In genomic region chrX:113802837-113803236, GRCh38 we compare ENCODE assay signal across 19 cellular contexts.
A peak's percentile ranks its signal among the peaks of the same experiment; 100 is the strongest.
DNase-seq lines count a peak whose midpoint lies in the region; TF ChIP-seq lines count a peak whose summit lies in the region.
"Had no signal": no experiment of that assay in that cellular context is flagged by ENCODE, and none has a peak within 500 bp of the region (broad histone marks: within the 10 kb centered on the region; RNA-seq: fewer than 3 reads in every experiment).

No MANE protein-coding gene starts in this region.

- no peak overlapping the region for H3K9ac ChIP-seq in smooth muscle cell (ENCODE audit: low read depth)
- H3K9ac ChIP-seq: BLaER1 treated with 17β-estradiol and CSF1 and Interleukin-3, amounts not matched to agents 10 nM and 100 nM had no signal

- H3K4me1 ChIP-seq in PC-9 (replicated peaks; ENCODE audit: insufficient read depth) (peaks cover 10% of the 10 kb centered on the region), hepatocyte (ENCODE audit: insufficient read depth) (peaks cover 6% of the 10 kb centered on the region), smooth muscle cell (ENCODE audit: low read depth) (peaks cover 10% of the 10 kb centered on the region), tibial nerve (no peaks in the 10 kb centered on the region)
- H3K4me1 ChIP-seq: BLaER1 treated with 17β-estradiol and CSF1 and Interleukin-3, amounts not matched to agents 10 nM and 100 nM had no signal

- TF ChIP-seq CTCF in PC-9 (conservative IDR thresholded peaks at IDR 0.05) (no peak), hepatocyte (IDR thresholded peaks at IDR 0.05; ENCODE audit: poor library complexity) (no peak), smooth muscle cell (IDR thresholded peaks at IDR 0.05; ENCODE audit: borderline replicate concordance, insufficient read depth, poor library complexity, severe bottlenecking) (no peak), tibial nerve (IDR thresholded peaks at IDR 0.05) (no peak)

- H4K20me1 ChIP-seq in PC-9 (ENCODE audit: insufficient read depth) = no peaks in the 10 kb centered on the region
- no peaks in the 10 kb centered on the region for H4K20me1 ChIP-seq in hepatocyte (ENCODE audit: insufficient read depth, poor library complexity, severe bottlenecking)
- no peaks in the 10 kb centered on the region for H4K20me1 ChIP-seq in smooth muscle cell (ENCODE audit: low read depth)
- H4K20me1 ChIP-seq: BLaER1 treated with 17β-estradiol and CSF1 and Interleukin-3, amounts not matched to agents 10 nM and 100 nM had no signal

- intact Hi-C loops in PC-9 (cut with micrococcal nuclease; ENCODE audit: unreplicated experiment) = no loop called here

- CTCF ChIA-PET in PC-9 (lab: Charles Lee) = no interaction called here

- H3K4me3 ChIP-seq in PC-9 = no peak overlapping the region
- no peak overlapping the region for H3K4me3 ChIP-seq in hepatocyte
- H3K4me3 ChIP-seq in smooth muscle cell = no peak overlapping the region
- no peak overlapping the region for H3K4me3 ChIP-seq in tibial nerve
- H3K4me3 ChIP-seq: BLaER1 treated with 17β-estradiol and CSF1 and Interleukin-3, amounts not matched to agents 10 nM and 100 nM; GM12878 had no signal

- no peak for TF ChIP-seq EP300 in tibial nerve (IDR thresholded peaks at IDR 0.05)

- WGBS in hepatocyte (ENCODE audit: low lambda C conversion rate, missing lambda C conversion rate) = 21% methylated on average over 4 of the region's 4 CpGs
- WGBS in smooth muscle cell (ENCODE audit: low lambda C conversion rate) = 29% methylated on average over 4 of the region's 4 CpGs
- WGBS in tibial nerve, 2 donors = 25 to 44% methylated on average over 4 of the region's 4 CpGs

- H3K79me2 ChIP-seq in PC-9 (ENCODE audit: low read depth) = no peaks in the 10 kb centered on the region
- H3K79me2 ChIP-seq in hepatocyte = no peaks in the 10 kb centered on the region
- no peaks in the 10 kb centered on the region for H3K79me2 ChIP-seq in smooth muscle cell (ENCODE audit: low read depth)

- no peaks in the 10 kb centered on the region for H3K27me3 ChIP-seq in PC-9 (ENCODE audit: insufficient read depth, low read depth)
- no peaks in the 10 kb centered on the region for H3K27me3 ChIP-seq in hepatocyte
- no peaks in the 10 kb centered on the region for H3K27me3 ChIP-seq in smooth muscle cell (ENCODE audit: low read depth)
- peaks cover 0 to 11% of the 10 kb centered on the region in 2 donors for H3K27me3 ChIP-seq in tibial nerve

- H3K4me2 ChIP-seq in PC-9 (peak overlapping the region; percentile 11; the same call in 1 of the 2 replicates), hepatocyte (peak overlapping the region; percentile 36), smooth muscle cell (peak overlapping the region; percentile 60)
- H3K4me2 ChIP-seq: BLaER1 treated with 17β-estradiol and CSF1 and Interleukin-3, amounts not matched to agents 10 nM and 100 nM had no signal

- no TSS peak for BruUV-seq in PC-9 (replicated peaks; lab: Mats Ljungman, UMichigan)

- H2AFZ ChIP-seq in PC-9 (no peak overlapping the region; the same call in 1 of the 2 replicates), hepatocyte (no peak overlapping the region), smooth muscle cell (ENCODE audit: low read depth) (peak overlapping the region; percentile 45)

- H3K9me3 ChIP-seq in PC-9 (ENCODE audit: insufficient read depth, low read depth) = no peaks in the 10 kb centered on the region
- H3K9me3 ChIP-seq in hepatocyte (ENCODE audit: low read depth) = no peaks in the 10 kb centered on the region
- no peaks in the 10 kb centered on the region for H3K9me3 ChIP-seq in smooth muscle cell (replicated peaks; ENCODE audit: low read depth)
- no peaks in the 10 kb centered on the region for H3K9me3 ChIP-seq in tibial nerve
- H3K9me3 ChIP-seq: BLaER1 treated with 17β-estradiol and CSF1 and Interleukin-3, amounts not matched to agents 10 nM and 100 nM had no signal

- no peaks in the 10 kb centered on the region for H3K36me3 ChIP-seq in PC-9 (ENCODE audit: low read depth)
- no peaks in the 10 kb centered on the region for H3K36me3 ChIP-seq in hepatocyte (replicated peaks; ENCODE audit: insufficient read depth, low read depth)
- no peaks in the 10 kb centered on the region for H3K36me3 ChIP-seq in smooth muscle cell (ENCODE audit: low read depth)
- H3K36me3 ChIP-seq in tibial nerve = no peaks in the 10 kb centered on the region
- H3K36me3 ChIP-seq: BLaER1 treated with 17β-estradiol and CSF1 and Interleukin-3, amounts not matched to agents 10 nM and 100 nM had no signal

- peak; percentile 24 for DNase-seq in HCEC 1CT
- no peak for DNase-seq in PC-9
- no peak for DNase-seq in hepatocyte (ENCODE audit: low spot score)
- DNase-seq in smooth muscle cell (lab: John Stamatoyannopoulos, UW; ENCODE audit: unreplicated experiment) = no peak
- no peak for DNase-seq in tibial nerve (ENCODE audit: low spot score in 2 of 2)
- DNase-seq in putamen (ENCODE audit: low spot score) = no peak
- DNase-seq in NCI-H1694 (lab: John Stamatoyannopoulos, UW) = no peak
- DNase-seq: CD8-positive, alpha-beta T cell; DMS53; EL; KBM-7; NCI-H187 treated with DMSO at 0.1 percent for 48 hours; NCI-H345; NCI-H526; PC-3; SIG-M5 had no signal

- POLR2A ChIA-PET in PC-9 (lab: Charles Lee; ENCODE audit: unreplicated experiment) = no interaction called here

- TF ChIP-seq POLR2A in tibial nerve (IDR thresholded peaks at IDR 0.05) = no peak

- H3K27ac ChIP-seq in PC-9 (no peak overlapping the region), hepatocyte (peak overlapping the region; percentile 33), smooth muscle cell (ENCODE audit: low read depth) (no peak overlapping the region), tibial nerve (no peak overlapping the region)
- H3K27ac ChIP-seq: BLaER1 treated with 17β-estradiol and CSF1 and Interleukin-3, amounts not matched to agents 10 nM and 100 nM; RWPE1 had no signal

- H3K9me2 ChIP-seq in PC-9 (ENCODE audit: insufficient read depth) (no peaks in the 10 kb centered on the region), hepatocyte (replicated peaks; ENCODE audit: insufficient read depth) (no peaks in the 10 kb centered on the region)

- H3F3A ChIP-seq in PC-9 (ENCODE audit: insufficient read depth, low read depth) (peaks cover 6% of the 10 kb centered on the region; the same call in 1 of the 2 replicates), smooth muscle cell (ENCODE audit: low read depth) (no peaks in the 10 kb centered on the region)
